In genomic region chr18:73666772-73667171, GRCh38 we compare ENCODE assay signal across 8 cellular contexts.
"Had no signal": no experiment of that assay in that cellular context is flagged by ENCODE, and none has a peak within 500 bp of the region (broad histone marks: within the 10 kb centered on the region; RNA-seq: fewer than 3 reads in every experiment).

No MANE protein-coding gene starts in this region.

- H3K4me3 ChIP-seq: K562 had no signal

- H3K4me2 ChIP-seq: KMS-11 had no signal

- H3K27ac ChIP-seq: HL-60, KMS-11 had no signal

- DNase-seq: IMR-90, KBM-7, KG1 had no signal

- ATAC-seq: HepG2, K562 had no signal

- FAIRE-seq: HepG2, HTR-8/SVneo, K562 had no signal
